10 cellular contexts compared by ENCODE assay signal in the genomic region with DNA sequence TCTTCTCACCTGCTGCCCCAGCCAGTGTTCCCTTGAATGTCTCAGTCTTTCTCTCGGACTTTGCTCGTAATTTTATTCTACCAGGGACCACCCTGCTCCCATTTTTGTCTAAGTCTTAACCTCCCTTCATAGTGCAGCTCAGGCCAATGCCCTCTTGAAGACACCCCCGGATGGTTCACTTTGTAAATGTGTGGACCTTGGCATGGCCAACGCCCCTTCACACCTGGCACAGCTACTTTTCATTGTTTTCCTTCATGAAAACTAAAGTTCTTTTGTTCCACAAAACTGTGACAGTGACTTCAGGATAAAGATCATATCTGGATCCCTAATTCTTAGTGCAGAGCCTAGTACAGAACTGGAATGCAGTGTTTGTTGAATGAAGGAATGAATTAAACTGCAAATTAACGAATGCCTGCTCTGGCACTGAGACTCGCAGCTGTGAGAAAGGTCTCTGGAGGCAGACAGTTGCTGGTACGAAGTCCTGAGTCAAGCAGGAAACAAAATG. TPM values are rescaled to one million over a fixed set of nuclear protein-coding genes. Genes with fewer than 3 reads are reported as not detected.
DNase-seq lines count a peak whose midpoint lies in the region; ATAC-seq and TF ChIP-seq lines count a peak whose summit lies in the region.
"Had no signal": no experiment of that assay in that cellular context is flagged by ENCODE, and none has a peak within 500 bp of the region (broad histone marks: within the 10 kb centered on the region; RNA-seq: fewer than 3 reads in every experiment).

No MANE protein-coding gene starts in this region.

- POLR2A ChIA-PET in OCI-LY7 (lab: Charles Lee) = interaction anchor here (0.6 to 2.5 kb wide), 7 partner anchors 10 to 351 kb away, joined by 3 to 9 read pairs (median 6); no protein-coding TSS in a partner anchor

- H3K36me3 Mint-ChIP-seq in CD4-positive, CD25-positive, alpha-beta regulatory T cell = no peaks in the 10 kb centered on the region
- no peaks in the 10 kb centered on the region for H3K36me3 Mint-ChIP-seq in nephron progenitor cell (ENCODE audit: low read depth)

- 6% methylated on average over 7 of the region's 7 CpGs for WGBS in testis, 2 donors

- no peaks in the 10 kb centered on the region for H3K27me3 Mint-ChIP-seq in CD4-positive, CD25-positive, alpha-beta regulatory T cell
- peaks cover 22% of the 10 kb centered on the region for H3K27me3 Mint-ChIP-seq in nephron progenitor cell (ENCODE audit: low read depth, poor library complexity)
- H3K27me3 Mint-ChIP-seq: IgD-negative memory B cell had no signal

- peak overlapping the region; percentile 94 for H3K4me2 ChIP-seq in OCI-LY7 (ENCODE audit: low read length)

- TF ChIP-seq CTCF in OCI-LY7 (conservative IDR thresholded peaks at IDR 0.05; ENCODE audit: low read length) (no peak), testis (IDR thresholded peaks at IDR 0.05) (no peak), nephron progenitor cell (IDR thresholded peaks at IDR 0.05) (no peak)

- H2AFZ ChIP-seq in OCI-LY7 (ENCODE audit: low read length) = no peak overlapping the region

- H3K36me3 ChIP-seq in CD4-positive, CD25-positive, alpha-beta regulatory T cell (ENCODE audit: control insufficient read depth, insufficient read depth, low read length) = no peaks in the 10 kb centered on the region
- H3K36me3 ChIP-seq in OCI-LY7 (ENCODE audit: insufficient read depth, low read length) (no peaks in the 10 kb centered on the region), testis (ENCODE audit: low read depth, missing control alignments) (no peaks in the 10 kb centered on the region)

- no peak overlapping the region for H3K4me3 Mint-ChIP-seq in CD4-positive, CD25-positive, alpha-beta regulatory T cell
- H3K4me3 Mint-ChIP-seq in nephron progenitor cell = no peak overlapping the region
- H3K4me3 Mint-ChIP-seq: IgD-negative memory B cell, nephron had no signal

- peaks cover 0 to 6% (median 0%) of the 10 kb centered on the region in 7 donors for H3K9me3 Mint-ChIP-seq in CD4-positive, CD25-positive, alpha-beta regulatory T cell
- H3K9me3 Mint-ChIP-seq in nephron progenitor cell = no peaks in the 10 kb centered on the region
- H3K9me3 Mint-ChIP-seq: IgD-negative memory B cell, nephron had no signal

- TF ChIP-seq POLR2A in testis (IDR thresholded peaks at IDR 0.05) = no peak

- H3K4me1 Mint-ChIP-seq in CD4-positive, CD25-positive, alpha-beta regulatory T cell = peaks cover 10 to 35% (median 20%) of the 10 kb centered on the region in 4 donors
- H3K4me1 Mint-ChIP-seq in nephron progenitor cell = peaks cover 25% of the 10 kb centered on the region

- intact Hi-C loops in OCI-LY7 (cut with micrococcal nuclease; ENCODE audit: unreplicated experiment) (loop anchor here (1.0 to 10.0 kb wide), 5 partner anchors 68 to 424 kb away; partner anchors contain the start of genes PIP4P1 and TMEM253), testis (cut with DNase I; ENCODE audit: low total_unique reads) (loop anchor here (5.0 kb wide), 1 partner anchor 349 kb away; the partner anchor contains the start of gene CCNB1IP1)

- peak; percentile 18 to 22 for ATAC-seq in CD4-positive, CD25-positive, alpha-beta regulatory T cell (ENCODE audit: low read depth in 2 of 2)
- ATAC-seq in GM19468 (IDR thresholded peaks at IDR 0.05; ENCODE audit: extremely low read depth, unreplicated experiment) = peak; percentile 19

- H3K9me3 ChIP-seq in CD4-positive, CD25-positive, alpha-beta regulatory T cell (ENCODE audit: control insufficient read depth in 2 of 2, low read length in 2 of 2) = no peaks in the 10 kb centered on the region
- H3K9me3 ChIP-seq in OCI-LY7 (ENCODE audit: low read length) = no peaks in the 10 kb centered on the region
- H3K9me3 ChIP-seq in testis = no peaks in the 10 kb centered on the region

- peak overlapping the region; percentile 96 for H3K27ac ChIP-seq in CD4-positive, CD25-positive, alpha-beta regulatory T cell (ENCODE audit: insufficient read depth, low read length, poor library complexity, severe bottlenecking)
- H3K27ac ChIP-seq in OCI-LY7 (ENCODE audit: low read depth, low read length, poor library complexity, severe bottlenecking) (peak overlapping the region; percentile 33), testis (peak overlapping the region; percentile 100)

- CTCF ChIA-PET in OCI-LY7 (lab: Charles Lee; ENCODE audit: unreplicated experiment) = interaction anchor here (0.6 to 1.7 kb wide), 2 partner anchors 12 to 365 kb away, joined by 5 to 9 read pairs; no protein-coding TSS in a partner anchor

- no peaks in the 10 kb centered on the region for H3K79me2 ChIP-seq in OCI-LY7 (ENCODE audit: insufficient read depth, low read depth, low read length)

- H3K4me1 ChIP-seq in CD4-positive, CD25-positive, alpha-beta regulatory T cell (ENCODE audit: control insufficient read depth, insufficient read depth, low read length, poor library complexity, severe bottlenecking) = peaks cover 45% of the 10 kb centered on the region
- H3K4me1 ChIP-seq in OCI-LY7 (ENCODE audit: insufficient read depth, low read length, poor library complexity, severe bottlenecking) (peaks cover 42% of the 10 kb centered on the region), testis (peaks cover 6% of the 10 kb centered on the region)

- no peak for DNase-seq in CD4-positive, CD25-positive, alpha-beta regulatory T cell
- DNase-seq in OCI-LY7 (ENCODE audit: low spot score) (no peak), hepatic stellate cell (ENCODE audit: low spot score) (peak; percentile 67), testis (peak; percentile 55), superior temporal gyrus (ENCODE audit: extremely low spot score) (no peak), nephron progenitor cell (no peak), occipital lobe (lab: John Stamatoyannopoulos, UW) (no peak)

- no peak overlapping the region for H3K27ac Mint-ChIP-seq in CD4-positive, CD25-positive, alpha-beta regulatory T cell
- H3K27ac Mint-ChIP-seq in nephron progenitor cell = no peak overlapping the region
- H3K27ac Mint-ChIP-seq: IgD-negative memory B cell, nephron had no signal

- no peaks in the 10 kb centered on the region for H3K27me3 ChIP-seq in CD4-positive, CD25-positive, alpha-beta regulatory T cell (ENCODE audit: control insufficient read depth, insufficient read depth, low read length)
- no peaks in the 10 kb centered on the region for H3K27me3 ChIP-seq in testis

- no TSS peak for BruUV-seq in OCI-LY7 (replicated peaks; lab: Mats Ljungman, UMichigan)

- peaks cover 6% of the 10 kb centered on the region; the same call in 1 of the 2 replicates for H4K20me1 ChIP-seq in OCI-LY7 (ENCODE audit: insufficient read depth, low read length)

- no peaks in the 10 kb centered on the region for H3K9me2 ChIP-seq in OCI-LY7 (ENCODE audit: insufficient read depth, low read length)

- peak overlapping the region; percentile 93 for H3K4me3 ChIP-seq in CD4-positive, CD25-positive, alpha-beta regulatory T cell (ENCODE audit: low read depth, low read length)
- H3K4me3 ChIP-seq in OCI-LY7 (ENCODE audit: low read depth, low read length, poor library complexity, severe bottlenecking) (peak overlapping the region; percentile 74), testis (peak overlapping the region; percentile 86 to 94)

RNA-seq across cellular contexts. Expression of gene RNASE4, which starts 3.5 kb away (rescaled TPM):
- total RNA-seq in CD4-positive, CD25-positive, alpha-beta regulatory T cell = 0.17 TPM
- 1 to 10 TPM in 3 of 4 donors, under 1 TPM in 1; 0.75 to 4.1 (median 2.9) TPM for polyA plus RNA-seq in CD4-positive, CD25-positive, alpha-beta regulatory T cell
- not detected in 2 replicates for total RNA-seq in OCI-LY7 (2014; rRNA removed; shearing (Covaris generic))
- not detected in 2 replicates for total RNA-seq in OCI-LY7 (2022)
- total RNA-seq in testis = 10 to 100 TPM; 27.6 to 53.4 TPM
- polyA plus RNA-seq in testis (ENCODE audit: insufficient read depth, low read depth, low replicate concordance) = 27.7 TPM
- total RNA-seq in occipital lobe = 2.2 TPM

RNA-seq across cellular contexts. Expression of gene ANG, which starts 7.7 kb away (rescaled TPM):
- total RNA-seq in CD4-positive, CD25-positive, alpha-beta regulatory T cell = 0.62 TPM
- 1 to 10 TPM in 2 of 4 donors, under 1 TPM in 2; 0.59 to 2.3 (median 1.1) TPM for polyA plus RNA-seq in CD4-positive, CD25-positive, alpha-beta regulatory T cell
- not detected in 2 replicates for total RNA-seq in OCI-LY7 (2014; rRNA removed; shearing (Covaris generic))
- total RNA-seq in OCI-LY7 (2022) = not detected in 2 replicates
- total RNA-seq in testis = 10 to 100 TPM; 28.9 to 42.7 TPM
- 27.7 TPM for polyA plus RNA-seq in testis (ENCODE audit: insufficient read depth, low read depth, low replicate concordance)
- total RNA-seq in occipital lobe = 0.16 TPM

RNA-seq across cellular contexts. Expression of gene OR6S1, which starts 39.4 kb away (rescaled TPM):
- total RNA-seq in CD4-positive, CD25-positive, alpha-beta regulatory T cell = not detected
- not detected for polyA plus RNA-seq in CD4-positive, CD25-positive, alpha-beta regulatory T cell
- total RNA-seq in OCI-LY7 (2014; rRNA removed; shearing (Covaris generic)) = not detected in 2 replicates
- total RNA-seq in OCI-LY7 (2022) (not detected in 2 replicates), testis (under 1 TPM in 1 of 2 donors, not detected in 1; 0.68 TPM), occipital lobe (not detected)
- polyA plus RNA-seq in testis (ENCODE audit: insufficient read depth, low read depth, low replicate concordance) = not detected
- polyA plus RNA-seq: IgD-negative memory B cell had no signal

Comparison
In these comparisons a context has a peak if more than half of its experiments do, and no peak if none do; other contexts are left out.
1. DNase-seq: peak in hepatic stellate cell (single experiment) and testis (single experiment); none in CD4-positive, CD25-positive, alpha-beta regulatory T cell (0 of 3), OCI-LY7 (single experiment), superior temporal gyrus (single experiment), nephron progenitor cell (single experiment) and occipital lobe (single experiment).
2. H3K27ac ChIP-seq: peak in every context shown above with its lines; median percentile 100 in testis; 96 in CD4-positive, CD25-positive, alpha-beta regulatory T cell; 33 in OCI-LY7.
3. RNA of gene ANG, which starts 7.7 kb away (total RNA-seq): 28.9 to 42.7 TPM in testis; 0.62 TPM in CD4-positive, CD25-positive, alpha-beta regulatory T cell (single experiment), 0.16 TPM in occipital lobe (single experiment) and not detected in OCI-LY7; every median in the first group is over 10 times any median in the second.
4. Peak in every context shown above with its lines, with median percentiles within 50 percentile points of each other: H3K4me3 ChIP-seq.